In genomic region chr15:99125061-99125990, GRCh38 we compare ENCODE assay signal across 1 cellular context.
TF ChIP-seq lines count a peak whose summit lies in the region.

No MANE protein-coding gene starts in this region.

TF ChIP-seq in HCT116, 20 proteins besides CTCF, POLR2A, EP300 and RAD21 (continued from another document):
- TF ChIP-seq, protein P1, sequence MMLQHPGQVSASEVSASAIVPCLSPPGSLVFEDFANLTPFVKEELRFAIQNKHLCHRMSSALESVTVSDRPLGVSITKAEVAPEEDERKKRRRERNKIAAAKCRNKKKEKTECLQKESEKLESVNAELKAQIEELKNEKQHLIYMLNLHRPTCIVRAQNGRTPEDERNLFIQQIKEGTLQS (IDR thresholded peaks at IDR 0.05), result no peak
- TF ChIP-seq SRF (IDR thresholded peaks at IDR 0.05; ENCODE audit: low read depth), result no peak
- no peak for TF ChIP-seq JUND (IDR thresholded peaks at IDR 0.05)
- no peak for TF ChIP-seq CEBPB (IDR thresholded peaks at IDR 0.05; ENCODE audit: low read depth)
- no peak for TF ChIP-seq YY1 (IDR thresholded peaks at IDR 0.05; ENCODE audit: extremely low read depth, insufficient replicate concordance, low read depth, low read length)
- TF ChIP-seq POLR2AphosphoS5 (IDR thresholded peaks at IDR 0.05; ENCODE audit: low read depth, low read length), result no peak
- no peak for TF ChIP-seq SP1 (IDR thresholded peaks at IDR 0.05; ENCODE audit: low read depth)
- no peak for TF ChIP-seq CBX3 (IDR thresholded peaks at IDR 0.05; ENCODE audit: low read depth)
- no peak for TF ChIP-seq EGR1 (IDR thresholded peaks at IDR 0.05; ENCODE audit: low read depth)
TF ChIP-seq in HCT116: peak in this region for 0.
